ENCODE assay signal across 10 cellular contexts in genomic region chr15:29698030-29698701, GRCh38.
A peak's percentile ranks its signal among the peaks of the same experiment; 100 is the strongest.
DNase-seq lines count a peak whose midpoint lies in the region; ATAC-seq, FAIRE-seq and TF ChIP-seq lines count a peak whose summit lies in the region.
"Had no signal": no experiment of that assay in that cellular context is flagged by ENCODE, and none has a peak within 500 bp of the region (broad histone marks: within the 10 kb centered on the region; RNA-seq: fewer than 3 reads in every experiment).

No MANE protein-coding gene starts in this region.

- no TSS peak for BruUV-seq in endothelial cell of umbilical vein (replicated peaks; lab: Mats Ljungman, UMichigan)

- H3K9me3 ChIP-seq in endothelial cell of umbilical vein (replicated peaks; ENCODE audit: control insufficient read depth, insufficient read depth, low read length) = no peaks in the 10 kb centered on the region

- no peaks in the 10 kb centered on the region for H3K79me2 ChIP-seq in endothelial cell of umbilical vein (ENCODE audit: control insufficient read depth, insufficient read depth, low read length)

- DNase-seq in H54 (ENCODE audit: insufficient read length, low spot score) (peak; percentile 69), NCI-H82 (lab: John Stamatoyannopoulos, UW) (peak; percentile 93), endothelial cell of umbilical vein (ENCODE audit: low read depth, low spot score) (peak; percentile 90), myocyte (ENCODE audit: low read depth) (peak; percentile 9), GM19238 (ENCODE audit: insufficient read length, low spot score) (no peak), posterior vena cava (ENCODE audit: low spot score) (no peak), left ventricle myocardium superior (no peak)
- DNase-seq: activated naive CD4-positive, alpha-beta T cell treated with anti-CD3 and anti-CD28 coated beads, Interleukin-2, amount 50 U/mL, for 16 hours; NCI-H446 had no signal

- CTCF ChIA-PET in endothelial cell of umbilical vein (lab: Charles Lee) = interaction anchor here (1.5 kb wide), 1 partner anchor 228 kb away, joined by 3 read pairs; no protein-coding TSS in a partner anchor

- intact Hi-C loops in endothelial cell of umbilical vein (cut with micrococcal nuclease) = loop anchor here (1.0 to 5.0 kb wide), 5 partner anchors 21 to 228 kb away; partner anchors contain the start of gene TJP1
- intact Hi-C loops in posterior vena cava (cut with DNase I) = no loop called here
- intact Hi-C loops in left ventricle myocardium superior (cut with micrococcal nuclease) = no loop called here

- H4K20me1 ChIP-seq in endothelial cell of umbilical vein (replicated peaks; ENCODE audit: control insufficient read depth, extremely low read depth, insufficient read depth, low read length) = no peaks in the 10 kb centered on the region

- TF ChIP-seq POLR2A in H54 (IDR thresholded peaks at IDR 0.05; ENCODE audit: low read depth, low read length) (no peak), endothelial cell of umbilical vein (IDR thresholded peaks at IDR 0.05; ENCODE audit: low read depth, low read length) (no peak)

- no peaks in the 10 kb centered on the region for H3K9me1 ChIP-seq in endothelial cell of umbilical vein (replicated peaks; ENCODE audit: control insufficient read depth, extremely low read depth, insufficient read depth, low read length)

- H3K4me1 ChIP-seq in endothelial cell of umbilical vein (ENCODE audit: control insufficient read depth, extremely low read depth, insufficient read depth, low read length) = peaks cover 20% of the 10 kb centered on the region

- no peak for TF ChIP-seq CTCF in endothelial cell of umbilical vein (IDR thresholded peaks at IDR 0.05; ENCODE audit: extremely low read depth in 1 of 2, insufficient read depth in 1 of 2, low read depth in 1 of 2, low read length in 2 of 2)

- ATAC-seq in GM19467 (IDR thresholded peaks at IDR 0.05; ENCODE audit: unreplicated experiment) (no peak), left ventricle myocardium superior (no peak)

- H3K27ac ChIP-seq in endothelial cell of umbilical vein (ENCODE audit: insufficient read depth, low read depth, low read length) = peak overlapping the region; percentile 90

- no peaks in the 10 kb centered on the region for H3K27me3 ChIP-seq in endothelial cell of umbilical vein (ENCODE audit: control insufficient read depth in 2 of 2, insufficient read depth in 2 of 2, low read length in 2 of 2)

- peaks cover 5 to 7% of the 10 kb centered on the region in 2 experiments for H3K36me3 ChIP-seq in endothelial cell of umbilical vein (ENCODE audit: control insufficient read depth in 2 of 2, extremely low read depth in 1 of 2, insufficient read depth in 2 of 2, low read length in 2 of 2)

- no peak overlapping the region for H2AFZ ChIP-seq in endothelial cell of umbilical vein (ENCODE audit: low read depth, low read length)

- no peak overlapping the region for H3K4me3 ChIP-seq in endothelial cell of umbilical vein (replicated peaks in 1 of 3; ENCODE audit: insufficient read depth in 1 of 3, low read depth in 1 of 3, low read length in 3 of 3)

- dilution Hi-C loops in endothelial cell of umbilical vein (cut with MboI; ENCODE audit: extremely low pct_ligation_motif_present, low sequenced_read_pairs) = no loop called here

- H3K4me2 ChIP-seq in endothelial cell of umbilical vein (ENCODE audit: insufficient read depth, low read length) = peak overlapping the region; percentile 29

- FAIRE-seq in H54 (lab: Jason Lieb, UNC) (peak; percentile 98), endothelial cell of umbilical vein (lab: Jason Lieb, UNC) (peak; percentile 77)

- H3K9ac ChIP-seq in endothelial cell of umbilical vein (replicated peaks; ENCODE audit: extremely low read depth, insufficient read depth, low read length) = peak overlapping the region; percentile 32

- POLR2A ChIA-PET in endothelial cell of umbilical vein (lab: Charles Lee) = no interaction called here

TF ChIP-seq in endothelial cell of umbilical vein, 7 proteins besides CTCF, POLR2A, EP300 and RAD21:
- TF ChIP-seq MYC (IDR thresholded peaks at IDR 0.05; ENCODE audit: low read depth, low read length) = no peak
- no peak for TF ChIP-seq MAX (IDR thresholded peaks at IDR 0.05; ENCODE audit: insufficient read depth, insufficient read length)
- no peak for TF ChIP-seq EZH2 (IDR thresholded peaks at IDR 0.05; ENCODE audit: borderline replicate concordance, low read depth, low read length, severe bottlenecking)
- peak; percentile 98 for TF ChIP-seq FOS (IDR thresholded peaks at IDR 0.05; ENCODE audit: borderline replicate concordance, insufficient read depth, low read length)
- TF ChIP-seq GATA2 (IDR thresholded peaks at IDR 0.05; ENCODE audit: insufficient read depth, insufficient read length, low read depth, low read length) = peak; percentile 28
- peak; percentile 60 for TF ChIP-seq JUN (IDR thresholded peaks at IDR 0.05; ENCODE audit: borderline replicate concordance, insufficient read depth, insufficient read length, low read depth)
- peak; percentile 84 for TF ChIP-seq POLR2AphosphoS5 (IDR thresholded peaks at IDR 0.05; ENCODE audit: insufficient read depth, low read depth, low read length)

Comparison
In these comparisons a context has a peak if more than half of its experiments do, and no peak if none do; other contexts are left out.
1. DNase-seq: peak in H54 (single experiment), NCI-H82 (single experiment), endothelial cell of umbilical vein (single experiment) and myocyte (single experiment); none in GM19238 (single experiment), posterior vena cava (single experiment) and left ventricle myocardium superior (single experiment).